In genomic region chr1:34988147-34988546, GRCh38 we compare ENCODE assay signal across 33 cellular contexts. TPM values are rescaled to one million over a fixed set of nuclear protein-coding genes. Genes with fewer than 3 reads are reported as not detected.
"Had no signal": no experiment of that assay in that cellular context is flagged by ENCODE, and none has a peak within 500 bp of the region (broad histone marks: within the 10 kb centered on the region; RNA-seq: fewer than 3 reads in every experiment).

No MANE protein-coding gene starts in this region.

- H2AFZ ChIP-seq: PC-9 had no signal

- ATAC-seq: activated CD8-positive, alpha-beta T cell treated with anti-CD3 and anti-CD28 coated beads for 36 hours; body of pancreas; Right ventricle myocardium inferior had no signal

- H3K9me3 Mint-ChIP-seq: activated CD4-positive, alpha-beta T cell treated with anti-CD3 and anti-CD28 coated beads, Interleukin-2, amount 10 ng/mL, durations not matched to agents 24 days and 14 days; activated CD8-positive, alpha-beta T cell treated with anti-CD3 and anti-CD28 coated beads for 36 hours; activated naive CD8-positive, alpha-beta T cell treated with anti-CD3 and anti-CD28 coated beads for 36 hours; activated T-cell treated with anti-CD3 and anti-CD28 coated beads, Interleukin-2, amount 50 U/mL, for 24 hours; activated T-helper 1 cell treated with anti-CD3 and anti-CD28 coated beads, Interleukin-12 subunit alpha, Interleukin-12 subunit beta, Interleukin-2, Interleukin-4 antibody, amounts not matched to agents 30 ng/mL and 10 ng/mL and 1 ng/mL, durations not matched to agents 14 hours and 24 hours and 36 hours; T-helper 1 cell treated with Interleukin-12 subunit alpha and Interleukin-12 subunit beta and Interleukin-4 antibody, amounts not matched to agents 30 μg/mL and 1 μg/mL, for 36 hours; T-helper 2 cell treated with Interferon-gamma antibody and Interleukin-4, amounts not matched to agents 5 μg/mL and 100 μg/mL, for 36 hours had no signal

- H3K4me3 Mint-ChIP-seq: activated CD4-positive, alpha-beta T cell treated with anti-CD3 and anti-CD28 coated beads, Interleukin-2, amount 10 ng/mL, durations not matched to agents 24 days and 14 days; activated CD8-positive, alpha-beta T cell treated with anti-CD3 and anti-CD28 coated beads for 36 hours; activated naive CD8-positive, alpha-beta T cell treated with anti-CD3 and anti-CD28 coated beads for 36 hours; activated T-cell treated with anti-CD3 and anti-CD28 coated beads, Interleukin-2, amount 50 U/mL, for 24 hours; T-helper 1 cell treated with Interleukin-12 subunit alpha and Interleukin-12 subunit beta and Interleukin-4 antibody, amounts not matched to agents 30 μg/mL and 1 μg/mL, for 36 hours; T-helper 2 cell treated with Interferon-gamma antibody and Interleukin-4, amounts not matched to agents 5 μg/mL and 100 μg/mL, for 36 hours had no signal

- H3K27me3 ChIP-seq: ascending aorta, body of pancreas had no signal

- FAIRE-seq: bronchial epithelial cell, colon, RCC 7860, TTC549 had no signal

- H3K9me3 ChIP-seq: ascending aorta, body of pancreas had no signal

- H3K27ac ChIP-seq: ascending aorta, body of pancreas, PC-9, RWPE1 had no signal

- H3K4me2 ChIP-seq: PC-9 had no signal

- H3K27me3 Mint-ChIP-seq: activated CD4-positive, alpha-beta T cell treated with anti-CD3 and anti-CD28 coated beads, Interleukin-2, amount 10 ng/mL, durations not matched to agents 24 days and 14 days; activated CD8-positive, alpha-beta T cell treated with anti-CD3 and anti-CD28 coated beads for 36 hours; activated naive CD8-positive, alpha-beta T cell treated with anti-CD3 and anti-CD28 coated beads for 36 hours; activated T-cell treated with anti-CD3 and anti-CD28 coated beads, Interleukin-2, amount 50 U/mL, for 24 hours had no signal

- H3K27ac Mint-ChIP-seq: activated CD4-positive, alpha-beta T cell treated with anti-CD3 and anti-CD28 coated beads, Interleukin-2, amount 10 ng/mL, durations not matched to agents 24 days and 14 days; activated naive CD8-positive, alpha-beta T cell treated with anti-CD3 and anti-CD28 coated beads for 36 hours; activated T-cell treated with anti-CD3 and anti-CD28 coated beads, Interleukin-2, amount 50 U/mL, for 24 hours; activated T-helper 1 cell treated with anti-CD3 and anti-CD28 coated beads, Interleukin-12 subunit alpha, Interleukin-12 subunit beta, Interleukin-2, Interleukin-4 antibody, amounts not matched to agents 30 ng/mL and 10 ng/mL and 1 ng/mL, durations not matched to agents 14 hours and 24 hours and 36 hours; T-helper 1 cell treated with Interleukin-12 subunit alpha and Interleukin-12 subunit beta and Interleukin-4 antibody, amounts not matched to agents 30 μg/mL and 1 μg/mL, for 36 hours; T-helper 2 cell treated with Interferon-gamma antibody and Interleukin-4, amounts not matched to agents 5 μg/mL and 100 μg/mL, for 36 hours had no signal

- H3K4me3 ChIP-seq: ascending aorta, body of pancreas, PC-9 had no signal

- DNase-seq: activated CD4-positive, alpha-beta T cell treated with anti-CD3 and anti-CD28 coated beads, Interleukin-2, amount 50 U/mL, for 4 hours; activated CD8-positive, alpha-beta T cell treated with anti-CD3 and anti-CD28 coated beads for 36 hours; activated effector memory CD4-positive, alpha-beta T cell treated with Interleukin-2 at 50 U/mL for 16 hours; activated naive CD4-positive, alpha-beta T cell treated with anti-CD3 and anti-CD28 coated beads, Interleukin-2, amount 50 U/mL, for 16 hours; activated naive CD8-positive, alpha-beta T cell treated with anti-CD3 and anti-CD28 coated beads for 36 hours; activated T-cell treated with anti-CD3 and anti-CD28 coated beads, Interleukin-2, amount 50 U/mL, for 24 hours; amygdala; body of pancreas; caudate nucleus; NCI-H1092 treated with DMSO at 0.1 percent for 48 hours; NCI-H1417; NCI-H146; NCI-H187; NCI-H2029 treated with DMSO at 0.1 percent for 48 hours; NCI-H2107; NCI-H2171; NCI-H510A; NCI-H526; NCI-H748 treated with DMSO at 0.1 percent for 48 hours; NK-92 treated with Interleukin-12 subunit alpha and Interleukin-12 subunit beta, amount 100 ng/mL, for 24 hours; PC-9; SIG-M5 had no signal

RNA-seq across cellular contexts. Expression of gene DLGAP3, which starts 58.7 kb away (rescaled TPM):
- total RNA-seq: ascending aorta, bronchial epithelial cell, PC-9 had no signal
